10 cellular contexts compared by ENCODE assay signal in genomic region chr3:123719785-123720531, GRCh38.
DNase-seq lines count a peak whose midpoint lies in the region; ATAC-seq and TF ChIP-seq lines count a peak whose summit lies in the region.
"Had no signal": no experiment of that assay in that cellular context is flagged by ENCODE, and none has a peak within 500 bp of the region (broad histone marks: within the 10 kb centered on the region; RNA-seq: fewer than 3 reads in every experiment).

No MANE protein-coding gene starts in this region.

- H3K4me3 ChIP-seq in left lung (no peak overlapping the region), spleen (no peak overlapping the region)
- H3K4me3 ChIP-seq: GM23248 had no signal

- H3K36me3 Mint-ChIP-seq in brain, result no peaks in the 10 kb centered on the region
- H3K36me3 Mint-ChIP-seq: CD14-positive monocyte had no signal

- H3K27me3 Mint-ChIP-seq in brain, result no peaks in the 10 kb centered on the region

- H3K9me3 ChIP-seq in left lung (no peaks in the 10 kb centered on the region), spleen (no peaks in the 10 kb centered on the region)

- intact Hi-C loops in left lung (cut with DNase I), result loop anchor here in 1 of 2 donors (5.0 kb wide), 2 partner anchors 68 to 78 kb away; no protein-coding TSS in a partner anchor
- intact Hi-C loops in spleen (cut with DNase I; ENCODE audit: low total_unique reads), result loop anchor here (5.0 kb wide), 1 partner anchor 68 kb away; no protein-coding TSS in a partner anchor

- H3K27me3 ChIP-seq in left lung (no peaks in the 10 kb centered on the region), spleen (replicated peaks in 1 of 7) (no peaks in the 10 kb centered on the region)

- peaks cover 60% of the 10 kb centered on the region for H3K4me1 Mint-ChIP-seq in brain

- H3K4me1 ChIP-seq in left lung (peaks cover 0 to 4% of the 10 kb centered on the region in 2 donors), spleen (peaks cover 0 to 25% (median 7%) of the 10 kb centered on the region in 6 donors)

- TF ChIP-seq POLR2A in spleen (IDR thresholded peaks at IDR 0.05), result no peak

- WGBS in spleen, 5 donors, result 73 to 80% (median 73%) methylated on average over 15 to 16 of the region's 16 CpGs

- ATAC-seq in left lung (peak; percentile 3), HG03469 (IDR thresholded peaks at IDR 0.05; ENCODE audit: unreplicated experiment) (no peak)

- no peak for TF ChIP-seq CTCF in brain (conservative IDR thresholded peaks at IDR 0.05)
- no peak for TF ChIP-seq CTCF in left lung (IDR thresholded peaks at IDR 0.05)
- TF ChIP-seq CTCF in spleen (IDR thresholded peaks at IDR 0.05 in 8 of 11, conservative IDR thresholded peaks at IDR 0.05 in 3 of 11), result no peak

- H3K4me3 Mint-ChIP-seq in brain, result no peak overlapping the region
- H3K4me3 Mint-ChIP-seq: CD14-positive monocyte had no signal

- peak overlapping the region in 1 of 2 donors; percentile 26 for H3K27ac ChIP-seq in left lung
- H3K27ac ChIP-seq in spleen, result peak overlapping the region in 5 of 8 donors; percentile 48 to 53 (median 51)
- H3K27ac ChIP-seq: GM23248 had no signal

- DNase-seq in NCI-H1105 treated with DMSO at 0.1 percent for 48 hours (lab: John Stamatoyannopoulos, UW) (peak; percentile 90), left lung (peak in 1 of 2 donors; percentile 34), spleen (no peak), NCI-H146 (lab: John Stamatoyannopoulos, UW) (no peak)
- DNase-seq in stimulated activated CD4-positive, alpha-beta T cell treated with anti-CD3 and anti-CD28 coated beads, Interleukin-2, amount 100 ng/mL, for 48 hours, result no peak
- no peak for DNase-seq in activated naive CD4-positive, alpha-beta T cell treated with Interleukin-2 at 50 U/mL for 16 hours

- H3K9me3 Mint-ChIP-seq in brain, result no peaks in the 10 kb centered on the region
- H3K9me3 Mint-ChIP-seq: CD14-positive monocyte had no signal

- no peaks in the 10 kb centered on the region for H3K36me3 ChIP-seq in left lung
- no peaks in the 10 kb centered on the region for H3K36me3 ChIP-seq in spleen

- peak overlapping the region in 3 of 5 experiments; percentile 59 to 84 (median 66) for H3K27ac Mint-ChIP-seq in brain
